Comparison of ENCODE assay signal across 11 cellular contexts in the genomic region with DNA sequence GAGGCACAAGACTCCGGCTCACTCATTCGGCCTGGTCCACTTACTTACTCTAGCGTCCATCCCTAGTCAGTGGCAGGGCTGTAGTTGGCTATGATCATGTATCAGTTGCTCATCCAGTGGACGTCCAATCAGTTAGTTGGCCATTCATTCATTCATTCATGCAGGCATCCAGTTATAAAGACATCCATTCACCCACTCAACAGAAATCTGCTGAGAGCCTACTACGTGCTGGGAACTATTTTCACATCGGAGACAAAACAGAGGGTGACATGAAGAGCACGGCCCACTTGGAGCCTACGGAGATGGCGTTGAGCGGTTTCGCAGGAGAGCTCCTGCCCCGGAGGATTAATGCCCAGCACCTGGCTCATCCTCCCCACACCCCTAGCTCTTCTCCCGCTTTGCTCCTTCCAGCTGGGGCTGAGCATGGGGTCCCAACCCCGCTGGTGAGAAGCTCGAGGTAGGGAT. TPM values are rescaled to one million over a fixed set of nuclear protein-coding genes. Genes with fewer than 3 reads are reported as not detected.
DNase-seq lines count a peak whose midpoint lies in the region; ATAC-seq and TF ChIP-seq lines count a peak whose summit lies in the region.
"Had no signal": no experiment of that assay in that cellular context is flagged by ENCODE, and none has a peak within 500 bp of the region (broad histone marks: within the 10 kb centered on the region; RNA-seq: fewer than 3 reads in every experiment).

No MANE protein-coding gene starts in this region.

- H3K4me1 ChIP-seq in stomach, result peaks cover 0 to 14% (median 11%) of the 10 kb centered on the region in 4 donors

- TF ChIP-seq CTCF in stomach (IDR thresholded peaks at IDR 0.05), result no peak

- H3K36me3 ChIP-seq in stomach, result no peaks in the 10 kb centered on the region

- H3K27ac ChIP-seq in stomach, result no peak overlapping the region
- H3K27ac ChIP-seq: coronary artery had no signal

- no peak for TF ChIP-seq EP300 in stomach (IDR thresholded peaks at IDR 0.05)

- peaks cover 10% of the 10 kb centered on the region for H3K4me1 Mint-ChIP-seq in activated naive CD4-positive, alpha-beta T cell treated with anti-CD3 and anti-CD28 coated beads, Interleukin-2, amount 10 ng/mL, durations not matched to agents 7 days and 5 days
- H3K4me1 Mint-ChIP-seq in activated naive CD8-positive, alpha-beta T cell (ENCODE audit: low read depth), result peaks cover 9% of the 10 kb centered on the region

- H3K36me3 Mint-ChIP-seq in activated naive CD4-positive, alpha-beta T cell treated with anti-CD3 and anti-CD28 coated beads, Interleukin-2, amount 10 ng/mL, durations not matched to agents 7 days and 5 days, result peaks cover 13% of the 10 kb centered on the region
- peaks cover 3% of the 10 kb centered on the region for H3K36me3 Mint-ChIP-seq in activated naive CD8-positive, alpha-beta T cell

- H3K27me3 ChIP-seq in stomach, result peaks cover 0 to 70% (median 24%) of the 10 kb centered on the region in 3 donors

- no peak overlapping the region for H3K27ac Mint-ChIP-seq in activated naive CD4-positive, alpha-beta T cell treated with anti-CD3 and anti-CD28 coated beads, Interleukin-2, amount 10 ng/mL, durations not matched to agents 7 days and 5 days
- H3K27ac Mint-ChIP-seq in activated naive CD8-positive, alpha-beta T cell, result no peak overlapping the region

- WGBS in stomach, 5 donors, result 66 to 72% (median 68%) methylated on average over 15 of the region's 15 CpGs

- H3K9me3 ChIP-seq in stomach, result peaks cover 0 to 3% (median 0%) of the 10 kb centered on the region in 4 donors

- no peak for ATAC-seq in sciatic nerve

- CTCF ChIA-PET in activated naive CD4-positive, alpha-beta T cell treated with anti-CD3 and anti-CD28 coated beads, Interleukin-2, amount 10 ng/mL, durations not matched to agents 7 days and 5 days (lab: Charles Lee), result no interaction called here

- no peak for DNase-seq in activated naive CD4-positive, alpha-beta T cell treated with anti-CD3 and anti-CD28 coated beads, Interleukin-2, amount 10 ng/mL, durations not matched to agents 7 days and 5 days
- DNase-seq in activated naive CD4-positive, alpha-beta T cell treated with anti-CD3 and anti-CD28 coated beads, Interleukin-2, amount 50 U/mL, for 16 hours, result no peak
- peak; percentile 47 for DNase-seq in iPS-NIHi11 (ENCODE audit: low spot score)
- DNase-seq in stomach, result no peak
- DNase-seq in NCI-H2227 (lab: John Stamatoyannopoulos, UW; ENCODE audit: unreplicated experiment), result no peak
- DNase-seq in sciatic nerve (ENCODE audit: low spot score), result no peak
- no peak for DNase-seq in middle frontal gyrus (ENCODE audit: extremely low spot score, low spot score)
- DNase-seq: activated CD4-positive, alpha-beta T cell treated with anti-CD3 and anti-CD28 coated beads, Interleukin-2, amount 50 U/mL, for 1 hour; hippocampal formation had no signal

- peak overlapping the region; percentile 42 to 64 (median 46) for H3K4me3 ChIP-seq in stomach

- no peaks in the 10 kb centered on the region for H3K9me3 Mint-ChIP-seq in activated naive CD4-positive, alpha-beta T cell treated with anti-CD3 and anti-CD28 coated beads, Interleukin-2, amount 10 ng/mL, durations not matched to agents 7 days and 5 days
- no peaks in the 10 kb centered on the region for H3K9me3 Mint-ChIP-seq in activated naive CD8-positive, alpha-beta T cell (ENCODE audit: low read depth)

- intact Hi-C loops in stomach (cut with DNase I; ENCODE audit: low total_unique reads) (no loop called here), sciatic nerve (cut with DNase I) (no loop called here)

- peaks cover 95% of the 10 kb centered on the region for H3K27me3 Mint-ChIP-seq in activated naive CD4-positive, alpha-beta T cell treated with anti-CD3 and anti-CD28 coated beads, Interleukin-2, amount 10 ng/mL, durations not matched to agents 7 days and 5 days
- H3K27me3 Mint-ChIP-seq in activated naive CD8-positive, alpha-beta T cell, result peaks cover 18% of the 10 kb centered on the region

- peak overlapping the region; percentile 69 for H3K4me3 Mint-ChIP-seq in activated naive CD4-positive, alpha-beta T cell treated with anti-CD3 and anti-CD28 coated beads, Interleukin-2, amount 10 ng/mL, durations not matched to agents 7 days and 5 days
- H3K4me3 Mint-ChIP-seq in activated naive CD8-positive, alpha-beta T cell, result peak overlapping the region; percentile 85

- TF ChIP-seq POLR2A in stomach (IDR thresholded peaks at IDR 0.05), result no peak

RNA-seq across cellular contexts. Expression of gene SYT16, which starts 0.6 kb away (rescaled TPM):
- 1 to 10 TPM in 1 of 5 donors, under 1 TPM in 2, not detected in 2; under 0.01 to 7.7 (median under 0.01) TPM for total RNA-seq in stomach
- polyA plus RNA-seq in stomach, result under 1 TPM in 2 of 3 donors, not detected in 1; under 0.01 to 0.46 TPM
- total RNA-seq in sciatic nerve, result not detected

RNA-seq across cellular contexts. Expression of gene SNAPC1, which starts 49.7 kb away (rescaled TPM):
- 1 to 10 TPM in 3 of 5 donors, under 1 TPM in 1, not detected in 1; 0.89 to 8.7 (median 3.9) TPM for total RNA-seq in stomach
- 1 to 10 TPM; 2.4 to 3.5 (median 3.0) TPM for polyA plus RNA-seq in stomach
- total RNA-seq in sciatic nerve, result 5.9 TPM
